Comparison of ENCODE assay signal across 34 cellular contexts in genomic region chr7:64131696-64132095, GRCh38.
"Had no signal": no experiment of that assay in that cellular context is flagged by ENCODE, and none has a peak within 500 bp of the region (broad histone marks: within the 10 kb centered on the region; RNA-seq: fewer than 3 reads in every experiment).

No MANE protein-coding gene starts in this region.

- DNase-seq: Karpas-422, Kasumi-1, MG63, MM.1S, MV-4-11, NCI-H1048, NCI-H1092, NCI-H1092 treated with DMSO at 0.1 percent for 48 hours, NCI-H1105, NCI-H1105 treated with DMSO at 0.1 percent for 48 hours, NCI-H1417, NCI-H1417 treated with DMSO at 0.1 percent for 48 hours, NCI-H1436, NCI-H1436 treated with DMSO at 0.1 percent for 48 hours, NCI-H146, NCI-H1694, NCI-H1694 treated with DMSO at 0.1 percent for 48 hours, NCI-H187, NCI-H187 treated with DMSO at 0.1 percent for 48 hours, NCI-H1930, NCI-H2029, NCI-H2029 treated with DMSO at 0.1 percent for 48 hours, NCI-H2081, NCI-H2081 treated with DMSO at 0.1 percent for 48 hours, NCI-H2107, NCI-H2171, NCI-H2171 treated with DMSO at 0.1 percent for 48 hours, NCI-H2227 treated with DMSO at 0.1 percent for 48 hours, NCI-H226, NCI-H345, NCI-H446, NCI-H446 treated with DMSO at 0.1 percent for 48 hours, NCI-H510A, NCI-H510A treated with DMSO at 0.1 percent for 48 hours had no signal
